Comparison of ENCODE assay signal across 10 cellular contexts in genomic region chr3:122678496-122678895, GRCh38. TPM values are rescaled to one million over a fixed set of nuclear protein-coding genes. Genes with fewer than 3 reads are reported as not detected.
DNase-seq lines count a peak whose midpoint lies in the region; ATAC-seq, FAIRE-seq and TF ChIP-seq lines count a peak whose summit lies in the region.
"Had no signal": no experiment of that assay in that cellular context is flagged by ENCODE, and none has a peak within 500 bp of the region (broad histone marks: within the 10 kb centered on the region; RNA-seq: fewer than 3 reads in every experiment).

No MANE protein-coding gene starts in this region.

- no peaks in the 10 kb centered on the region for H3K9me3 Mint-ChIP-seq in activated CD4-positive, alpha-beta T cell treated with anti-CD3 and anti-CD28 coated beads for 36 hours (ENCODE audit: low read depth)
- peaks cover 17% of the 10 kb centered on the region for H3K9me3 Mint-ChIP-seq in activated CD8-positive, alpha-beta T cell treated with anti-CD3 and anti-CD28 coated beads, Interleukin-2, amount 10 ng/mL, durations not matched to agents 7 days and 5 days (ENCODE audit: insufficient read depth)

- ATAC-seq in activated CD4-positive, alpha-beta T cell treated with anti-CD3 and anti-CD28 coated beads for 36 hours = no peak
- no peak for ATAC-seq in activated CD8-positive, alpha-beta T cell treated with anti-CD3 and anti-CD28 coated beads, Interleukin-2, amount 10 ng/mL, durations not matched to agents 7 days and 5 days
- ATAC-seq in HepG2 = no peak
- ATAC-seq in HG02885 (IDR thresholded peaks at IDR 0.05; ENCODE audit: poor library complexity, unreplicated experiment) = no peak
- no peak for ATAC-seq in HG03565 (IDR thresholded peaks at IDR 0.05; ENCODE audit: unreplicated experiment)

- H3K4me2 ChIP-seq in HepG2 (ENCODE audit: low read depth, low read length) = peak overlapping the region; percentile 99

- H3K4me3 Mint-ChIP-seq in activated CD4-positive, alpha-beta T cell treated with anti-CD3 and anti-CD28 coated beads for 36 hours = no peak overlapping the region
- no peak overlapping the region for H3K4me3 Mint-ChIP-seq in activated CD8-positive, alpha-beta T cell treated with anti-CD3 and anti-CD28 coated beads, Interleukin-2, amount 10 ng/mL, durations not matched to agents 7 days and 5 days

- in situ Hi-C loops in HepG2 (cut with HindIII; ENCODE audit: extremely low pct_ligation_motif_present, low pct_unique_long_range_greater_than_20kb) = loop anchor here (5.0 to 25.0 kb wide), 3 partner anchors 121 to 1116 kb away; partner anchors contain the start of gene ARGFX

- no peak overlapping the region for H3K27ac ChIP-seq in HepG2 (ENCODE audit: extremely low read length, insufficient read depth, low read length)
- peak overlapping the region; percentile 76 for H3K27ac ChIP-seq in substantia nigra (ENCODE audit: low read depth, low read length, poor library complexity, severe bottlenecking)

- peaks cover 47% of the 10 kb centered on the region for H3K4me1 Mint-ChIP-seq in activated CD4-positive, alpha-beta T cell treated with anti-CD3 and anti-CD28 coated beads for 36 hours
- H3K4me1 Mint-ChIP-seq in activated CD8-positive, alpha-beta T cell treated with anti-CD3 and anti-CD28 coated beads, Interleukin-2, amount 10 ng/mL, durations not matched to agents 7 days and 5 days (ENCODE audit: low read depth) = peaks cover 50% of the 10 kb centered on the region

- CTCF ChIA-PET in activated CD4-positive, alpha-beta T cell treated with anti-CD3 and anti-CD28 coated beads for 36 hours (lab: Charles Lee) = interaction anchor here (0.7 to 4.8 kb wide), 36 partner anchors 9 to 314 kb away, joined by 3 to 58 read pairs (median 5); partner anchors contain the start of genes DTX3L, FAM162A, MIX23 and PARP9
- CTCF ChIA-PET in activated CD8-positive, alpha-beta T cell treated with anti-CD3 and anti-CD28 coated beads, Interleukin-2, amount 10 ng/mL, durations not matched to agents 7 days and 5 days (lab: Charles Lee) = interaction anchor here (0.6 to 6.6 kb wide), 41 partner anchors 9 to 1132 kb away, joined by 3 to 248 read pairs (median 7); partner anchors contain the start of genes DTX3L, FAM162A, KPNA1 and PARP9
- CTCF ChIA-PET in HepG2 (lab: Yijun Ruan, JAX; ENCODE audit: low intra/inter-chr PET ratio, low total read pairs) = interaction anchor here (1.4 to 2.8 kb wide), 2 partner anchors 118 to 286 kb away, joined by 14 to 39 read pairs; no protein-coding TSS in a partner anchor

- H3K79me2 ChIP-seq in HepG2 (ENCODE audit: insufficient read depth, low read length) = no peaks in the 10 kb centered on the region

- no peaks in the 10 kb centered on the region; a peak in 1 of 5 replicates for H3K27me3 ChIP-seq in HepG2 (ENCODE audit: control insufficient read depth in 1 of 2, insufficient read depth in 2 of 2, low read length in 2 of 2)
- H3K27me3 ChIP-seq: testis had no signal

- TF ChIP-seq CTCF in HepG2 (CRISPR knock-in tag; IDR thresholded peaks at IDR 0.05) = no peak

- no peaks in the 10 kb centered on the region for H3K9me3 ChIP-seq in HepG2 (ENCODE audit: low read length)
- H3K9me3 ChIP-seq: testis had no signal

- no peak for TF ChIP-seq EP300 in HepG2 (IDR thresholded peaks at IDR 0.05; ENCODE audit: low read depth in 2 of 2, low read length in 2 of 2)
- TF ChIP-seq EP300 in HepG2 (CRISPR knock-in tag; IDR thresholded peaks at IDR 0.05; ENCODE audit: borderline replicate concordance) = no peak

- H2AFZ ChIP-seq in HepG2 (ENCODE audit: low read length) = no peak overlapping the region

- TF ChIP-seq POLR2A in HepG2 (IDR thresholded peaks at IDR 0.05; ENCODE audit: insufficient read depth in 1 of 2, low read depth in 2 of 2, low read length in 2 of 2) = no peak

- WGBS in HepG2 (ENCODE audit: low lambda C conversion rate) = 37% methylated on average over 5 of the region's 5 CpGs

- POLR2A ChIA-PET in activated CD4-positive, alpha-beta T cell treated with anti-CD3 and anti-CD28 coated beads for 36 hours (lab: Charles Lee) = interaction anchor here (0.9 to 1.8 kb wide), 3 partner anchors 114 to 262 kb away, joined by 3 to 7 read pairs (median 4); partner anchors contain the start of genes DTX3L, PARP9 and WDR5B
- POLR2A ChIA-PET in activated CD8-positive, alpha-beta T cell treated with anti-CD3 and anti-CD28 coated beads, Interleukin-2, amount 10 ng/mL, durations not matched to agents 7 days and 5 days (lab: Charles Lee) = interaction anchor here (0.7 to 5.0 kb wide), 8 partner anchors 9 to 294 kb away, joined by 3 to 101 read pairs (median 4); partner anchors contain the start of genes DTX3L, FAM162A, PARP9 and WDR5B
- POLR2A ChIA-PET in HepG2 (lab: Yijun Ruan, JAX) = interaction anchor here (1.8 to 3.6 kb wide), 5 partner anchors 9 to 295 kb away, joined by 6 to 29 read pairs (median 10); partner anchors contain the start of genes DTX3L, FAM162A, KPNA1 and MIX23

- no peaks in the 10 kb centered on the region for H3K36me3 ChIP-seq in HepG2 (replicated peaks in 1 of 2; ENCODE audit: control insufficient read depth in 1 of 2, insufficient read depth in 2 of 2, low read length in 2 of 2)

- no peaks in the 10 kb centered on the region for H3K27me3 Mint-ChIP-seq in activated CD4-positive, alpha-beta T cell treated with anti-CD3 and anti-CD28 coated beads for 36 hours
- no peaks in the 10 kb centered on the region for H3K27me3 Mint-ChIP-seq in activated CD8-positive, alpha-beta T cell treated with anti-CD3 and anti-CD28 coated beads, Interleukin-2, amount 10 ng/mL, durations not matched to agents 7 days and 5 days (ENCODE audit: low read depth)

- peak overlapping the region; percentile 6 for H3K27ac Mint-ChIP-seq in activated CD4-positive, alpha-beta T cell treated with anti-CD3 and anti-CD28 coated beads for 36 hours
- H3K27ac Mint-ChIP-seq in activated CD8-positive, alpha-beta T cell treated with anti-CD3 and anti-CD28 coated beads, Interleukin-2, amount 10 ng/mL, durations not matched to agents 7 days and 5 days = peak overlapping the region; percentile 24

- FAIRE-seq in HepG2 (lab: Jason Lieb, UNC) = no peak
- FAIRE-seq: endometrium had no signal

- BruUV-seq in HepG2 (replicated peaks; lab: Mats Ljungman, UMichigan) = no TSS peak

- TF ChIP-seq RAD21 in HepG2 (CRISPR knock-in tag; IDR thresholded peaks at IDR 0.05) = no peak

- no peaks in the 10 kb centered on the region for H4K20me1 ChIP-seq in HepG2 (ENCODE audit: insufficient read depth, low read length)

- intact Hi-C loops in activated CD4-positive, alpha-beta T cell treated with anti-CD3 and anti-CD28 coated beads for 36 hours (cut with DNase I, micrococcal nuclease) = loop anchor here (2.0 to 5.0 kb wide), 4 partner anchors 68 to 1132 kb away; partner anchors contain the start of genes FAM162A (in 2 of the 2) and PARP15 (in 1 of the 2)
- intact Hi-C loops in HepG2 (cut with micrococcal nuclease; ENCODE audit: unreplicated experiment) = loop anchor here (10.0 kb wide), 2 partner anchors 374 to 1134 kb away; partner anchors contain the start of gene POLQ

- no peak overlapping the region for H3K4me3 ChIP-seq in HepG2 (replicated peaks in 1 of 3; ENCODE audit: insufficient read depth in 1 of 3, low read depth in 2 of 3, low read length in 3 of 3)

- no peak for DNase-seq in activated CD4-positive, alpha-beta T cell treated with anti-CD3 and anti-CD28 coated beads for 36 hours
- no peak for DNase-seq in activated CD4-positive, alpha-beta T cell treated with anti-CD3 and anti-CD28 coated beads, Interleukin-2, amount 50 U/mL, for 48 hours
- no peak for DNase-seq in activated CD8-positive, alpha-beta T cell treated with anti-CD3 and anti-CD28 coated beads, Interleukin-2, amount 10 ng/mL, durations not matched to agents 7 days and 5 days
- DNase-seq in HepG2 (ENCODE audit: low spot score) (no peak), substantia nigra (lab: John Stamatoyannopoulos, UW) (peak in 8 of 49 donors; percentile 1 to 34 (median 8)), NK-92 (lab: John Stamatoyannopoulos, UW; ENCODE audit: unreplicated experiment) (no peak)

- H3K4me1 ChIP-seq in HepG2 (ENCODE audit: insufficient read depth, low read length) = peaks cover 22% of the 10 kb centered on the region

- H3K9ac ChIP-seq in HepG2 (ENCODE audit: insufficient read depth, low read depth, low read length) = no peak overlapping the region

- H3K36me3 Mint-ChIP-seq in activated CD4-positive, alpha-beta T cell treated with anti-CD3 and anti-CD28 coated beads for 36 hours (ENCODE audit: low read depth) = peaks cover 6% of the 10 kb centered on the region
- H3K36me3 Mint-ChIP-seq in activated CD8-positive, alpha-beta T cell treated with anti-CD3 and anti-CD28 coated beads, Interleukin-2, amount 10 ng/mL, durations not matched to agents 7 days and 5 days (ENCODE audit: low read depth) = peaks cover 34% of the 10 kb centered on the region

TF ChIP-seq in HepG2, 621 proteins besides CTCF, POLR2A, EP300 and RAD21 (continues in another document):
- no peak for TF ChIP-seq TOPORS (CRISPR knock-in tag; IDR thresholded peaks at IDR 0.05)

RNA-seq across cellular contexts. Expression of gene PARP14, which starts 2.1 kb away (rescaled TPM):
- 10 to 100 TPM; 51.6 to 57.9 TPM for total RNA-seq in activated CD4-positive, alpha-beta T cell treated with anti-CD3 and anti-CD28 coated beads for 36 hours
- total RNA-seq in activated CD8-positive, alpha-beta T cell treated with anti-CD3 and anti-CD28 coated beads, Interleukin-2, amount 10 ng/mL, durations not matched to agents 7 days and 5 days = 100 to 1,000 TPM; 119 to 123 TPM
- total RNA-seq in HepG2 (2016; rRNA removed; fragmentation: Illumina TruSeq; extraction: Trizol) = 19.1 and 29.0 TPM in 2 replicates
- 1.6 and 2.3 TPM in 2 replicates for total RNA-seq in HepG2 (2016; cell fraction: cytosol; rRNA removed; fragmentation: Illumina TruSeq; extraction: Trizol; ENCODE audit: low read depth)
- total RNA-seq in HepG2 (2016; cell fraction: insoluble cytoplasmic fraction; rRNA removed; fragmentation: Illumina TruSeq; extraction: Trizol) = 18.9 and 31.1 TPM in 2 replicates
- 3.5 and 4.4 TPM in 2 replicates for total RNA-seq in HepG2 (2016; cell fraction: membrane; rRNA removed; fragmentation: Illumina TruSeq; extraction: Trizol)
- total RNA-seq in HepG2 (2016; cell fraction: nucleus; rRNA removed; fragmentation: Illumina TruSeq; extraction: Trizol) = 20.2 and 22.3 TPM in 2 replicates
- 9.0 and 11.8 TPM in 2 replicates for polyA plus RNA-seq in HepG2 (2011; rRNA removed)
- 4.3 and 7.9 TPM in 2 replicates for polyA plus RNA-seq in HepG2 (2011; cell fraction: cytosol; rRNA removed)
- 9.8 and 15.0 TPM in 2 replicates for polyA plus RNA-seq in HepG2 (2011; cell fraction: nucleus; rRNA removed)
- polyA plus RNA-seq in HepG2 (2012) = 4.6 and 5.2 TPM in 2 replicates
- polyA plus RNA-seq in HepG2 (2016; cell fraction: cytosol; fragmentation: Illumina TruSeq; extraction: Trizol; ENCODE audit: low read depth) = 0.84 and 1.1 TPM in 2 replicates
- 12.0 and 13.5 TPM in 2 replicates for polyA plus RNA-seq in HepG2 (2016; cell fraction: insoluble cytoplasmic fraction; fragmentation: Illumina TruSeq; extraction: Trizol; ENCODE audit: low read depth)
- 1.2 and 1.3 TPM in 2 replicates for polyA plus RNA-seq in HepG2 (2016; cell fraction: membrane; fragmentation: Illumina TruSeq; extraction: Trizol; ENCODE audit: low read depth)
- polyA plus RNA-seq in HepG2 (2016; cell fraction: nucleus; fragmentation: Illumina TruSeq; extraction: Trizol; ENCODE audit: insufficient read depth, low read depth) = 18.1 and 19.5 TPM in 2 replicates
- polyA minus RNA-seq in HepG2 (2011; rRNA and poly(A)+ RNA removed; ENCODE audit: low replicate concordance) = 11.0 and 43.0 TPM in 2 replicates
- 8.9 and 14.8 TPM in 2 replicates for polyA minus RNA-seq in HepG2 (2011; cell fraction: cytosol; rRNA and poly(A)+ RNA removed)
- 35.8 and 42.8 TPM in 2 replicates for polyA minus RNA-seq in HepG2 (2011; cell fraction: nucleus; rRNA and poly(A)+ RNA removed)
